8 cellular contexts compared by ENCODE assay signal in genomic region chr1:212606042-212606733, GRCh38. TPM values are rescaled to one million over a fixed set of nuclear protein-coding genes. Genes with fewer than 3 reads are reported as not detected.
DNase-seq lines count a peak whose midpoint lies in the region; ATAC-seq and TF ChIP-seq lines count a peak whose summit lies in the region.

No MANE protein-coding gene starts in this region.

- no peaks in the 10 kb centered on the region for H3K9me3 Mint-ChIP-seq in endodermal cell

- H3K4me3 Mint-ChIP-seq in endodermal cell, result peak overlapping the region; percentile 75

- ATAC-seq in HG02798 (IDR thresholded peaks at IDR 0.05; ENCODE audit: poor library complexity, unreplicated experiment) (no peak), GM18873 (IDR thresholded peaks at IDR 0.05; ENCODE audit: low FRiP score, unreplicated experiment) (no peak)

- peaks cover 39% of the 10 kb centered on the region for H3K4me1 Mint-ChIP-seq in endodermal cell

- peaks cover 78% of the 10 kb centered on the region for H3K27me3 Mint-ChIP-seq in endodermal cell (ENCODE audit: insufficient read depth)

- H3K27me3 ChIP-seq in endodermal cell (ENCODE audit: control insufficient read depth, insufficient read depth, low read length, poor library complexity, severe bottlenecking) (peaks cover 51% of the 10 kb centered on the region), rectal smooth muscle tissue (ENCODE audit: control insufficient read depth, insufficient read depth, low read length) (peaks cover 15% of the 10 kb centered on the region)

- H3K4me1 ChIP-seq in endodermal cell (ENCODE audit: control insufficient read depth, insufficient read depth, low read length) (peaks cover 19% of the 10 kb centered on the region), rectal smooth muscle tissue (ENCODE audit: control insufficient read depth, insufficient read depth, low read length) (peaks cover 22% of the 10 kb centered on the region)

- H3K4me3 ChIP-seq in GM08714 (ENCODE audit: low read length) (peak overlapping the region; percentile 92; the same call in 1 of the 2 replicates), endodermal cell (ENCODE audit: low read length) (peak overlapping the region; percentile 89), rectal smooth muscle tissue (ENCODE audit: low read length) (peak overlapping the region; percentile 82)

- TF ChIP-seq CTCF in endodermal cell (conservative IDR thresholded peaks at IDR 0.05), result no peak

- H3K9ac ChIP-seq in endodermal cell (ENCODE audit: extremely low read depth, low read length, poor library complexity, severe bottlenecking), result peak overlapping the region; percentile 88
- no peak overlapping the region for H3K9ac ChIP-seq in rectal smooth muscle tissue (ENCODE audit: low read length)

- H3K9me3 ChIP-seq in endodermal cell (ENCODE audit: control insufficient read depth, low read length), result no peaks in the 10 kb centered on the region

- WGBS in endodermal cell (ENCODE audit: insufficient coverage in 1 of 2, insufficient read length in 1 of 2), 2 experiments, result 6 to 25% methylated on average over 2 to 9 of the region's 9 CpGs

- H3K27ac ChIP-seq in endodermal cell (ENCODE audit: low read depth, low read length) (no peak overlapping the region), rectal smooth muscle tissue (ENCODE audit: low read depth, low read length) (no peak overlapping the region)

- no peaks in the 10 kb centered on the region for H3K36me3 Mint-ChIP-seq in endodermal cell (ENCODE audit: low read depth)

- peak; percentile 40 for DNase-seq in OCI-M1 (lab: John Stamatoyannopoulos, UW)
- DNase-seq in endodermal cell, result peak; percentile 72
- DNase-seq in D341Med (ENCODE audit: low spot score), result no peak
- DNase-seq in stimulated activated CD4-positive, alpha-beta T cell treated with anti-CD3 and anti-CD28 coated beads, Interleukin-4, amount 100 ng/mL, for 24 hours, result no peak

- peak overlapping the region; percentile 72 for H3K27ac Mint-ChIP-seq in endodermal cell

- H3K36me3 ChIP-seq in endodermal cell (ENCODE audit: control insufficient read depth, insufficient read depth, low read length) (no peaks in the 10 kb centered on the region), rectal smooth muscle tissue (ENCODE audit: control insufficient read depth, insufficient read depth, low read length) (no peaks in the 10 kb centered on the region)

RNA-seq across cellular contexts. Expression of gene ATF3, which starts 2.4 kb away (rescaled TPM):
- total RNA-seq in endodermal cell, result 10 to 100 TPM; 12.6 to 24.0 TPM
- polyA plus RNA-seq in endodermal cell (2013, experiment 1 of 2), result 26.0 TPM
- 20.3 TPM for polyA plus RNA-seq in endodermal cell (2013, experiment 2 of 2)

Comparison
In these comparisons a context has a peak if more than half of its experiments do, and no peak if none do; other contexts are left out.
1. DNase-seq: peak in OCI-M1 (single experiment) and endodermal cell (single experiment); none in D341Med (single experiment) and stimulated activated CD4-positive, alpha-beta T cell treated with anti-CD3 and anti-CD28 coated beads, Interleukin-4, amount 100 ng/mL, for 24 hours (single experiment).
2. Peak in every context shown above with its lines, with median percentiles within 50 percentile points of each other: H3K4me3 ChIP-seq.